ENCODE assay signal across 25 cellular contexts in the genomic region with DNA sequence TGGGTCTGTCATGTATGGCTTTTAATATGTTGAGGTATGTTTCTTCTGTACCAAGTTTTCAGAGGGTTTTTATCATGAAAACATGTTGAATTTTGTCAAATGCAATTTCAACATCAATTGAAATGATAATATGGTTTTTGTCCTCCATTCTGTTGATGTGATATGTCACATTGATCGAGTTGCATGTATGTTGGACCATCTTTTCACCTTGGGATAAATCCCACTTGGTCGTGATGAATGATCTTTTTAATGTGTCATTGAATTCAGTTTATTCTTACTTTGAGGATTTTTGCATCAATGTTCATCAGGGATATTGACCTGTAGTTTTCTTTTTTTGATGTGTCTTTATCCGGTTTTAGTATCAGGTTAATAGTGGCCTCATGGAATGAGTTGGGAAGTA.
"Had no signal": no experiment of that assay in that cellular context is flagged by ENCODE, and none has a peak within 500 bp of the region (broad histone marks: within the 10 kb centered on the region; RNA-seq: fewer than 3 reads in every experiment).

No MANE protein-coding gene starts in this region.

- ATAC-seq: naive thymus-derived CD8-positive, alpha-beta T cell; natural killer cell treated with Interleukin-12 subunit alpha and Interleukin-12 subunit beta and Interleukin-15 and Interleukin-18, amount 100 ng/mL, for 72 hours; pancreas; psoas muscle; right cardiac atrium; right lobe of liver; stimulated activated effector memory CD8-positive, alpha-beta T cell treated with anti-CD3 and anti-CD28 coated beads, Interleukin-12 subunit alpha, Interleukin-12 subunit beta, amount 100 ng/mL, for 72 hours; stimulated activated naive B cell treated with anti-CD40 and anti-IgM and Interleukin-4, amounts not matched to agents 10 μg/mL and 1 μg/mL and 100 μg/mL, for 72 hours; upper lobe of right lung had no signal

- H3K27ac ChIP-seq: neutrophil, pancreas, psoas muscle, right lobe of liver, sigmoid colon, stomach, thoracic aorta, thyroid gland, tibial nerve, upper lobe of right lung, uterus had no signal

- H3K27me3 ChIP-seq: neutrophil, pancreas, right lobe of liver, sigmoid colon, stomach, thyroid gland, tibial nerve, upper lobe of right lung, uterus had no signal

- H3K4me1 ChIP-seq: pancreas, psoas muscle, right lobe of liver, sigmoid colon, thyroid gland, tibial nerve, upper lobe of right lung, uterus had no signal

- H3K4me3 ChIP-seq: pancreas, psoas muscle, right lobe of liver, sigmoid colon, stomach, thoracic aorta, thyroid gland, tibial nerve, upper lobe of right lung, uterus had no signal

- H3K36me3 ChIP-seq: neutrophil, pancreas, right lobe of liver, sigmoid colon, stomach, thoracic aorta, thyroid gland, upper lobe of right lung, uterus had no signal

- H3K9me3 ChIP-seq: neutrophil, pancreas, right lobe of liver, thyroid gland, uterus had no signal

- DNase-seq: naive thymus-derived CD8-positive, alpha-beta T cell; nephron progenitor cell; nucleus accumbens; pancreas; psoas muscle; right cardiac atrium; right lobe of liver; sigmoid colon; small intestine; stimulated activated CD4-positive, alpha-beta T cell treated with anti-CD3 and anti-CD28 coated beads, Interleukin-15, amount 100 ng/mL, for 24 hours; stimulated activated CD4-positive, alpha-beta T cell treated with anti-CD3 and anti-CD28 coated beads, Interleukin-2, amount 100 ng/mL, for 24 hours; stimulated activated CD4-positive, alpha-beta T cell treated with anti-CD3 and anti-CD28 coated beads, Interleukin-2, amount 100 ng/mL, for 48 hours; stimulated activated CD4-positive, alpha-beta T cell treated with anti-CD3 and anti-CD28 coated beads, Interleukin-4, amount 100 ng/mL, for 24 hours; stimulated activated naive B cell treated with anti-CD40 and anti-IgM and Interleukin-4, amounts not matched to agents 10 μg/mL and 1 μg/mL and 100 μg/mL, for 72 hours; stimulated activated naive CD4-positive, alpha-beta T cell treated with Interleukin-2 at 50 U/mL for 16 hours; stomach; thyroid gland; trophoblast cell; upper lobe of right lung; uterus had no signal
